In the genomic region with DNA sequence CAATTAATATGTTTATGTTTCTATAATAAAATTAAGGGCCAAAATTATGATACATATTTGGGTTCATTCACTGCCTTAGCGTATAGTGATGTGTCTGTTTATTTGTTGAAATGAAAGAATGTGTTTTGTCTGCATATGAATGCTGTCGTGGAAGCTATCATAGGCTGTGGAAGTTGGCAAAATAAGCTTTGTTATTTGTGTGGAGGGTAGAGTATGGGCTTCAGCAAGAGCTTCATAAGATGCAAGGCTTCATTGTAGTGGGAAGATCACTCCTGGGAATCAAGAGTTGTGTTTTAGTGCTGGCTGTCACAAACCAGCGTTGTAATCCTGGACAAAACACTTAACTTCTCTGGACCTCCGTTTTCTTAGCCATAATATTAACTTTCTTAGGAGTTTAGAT, we compare ENCODE assay signal across 8 cellular contexts. TPM values are rescaled to one million over a fixed set of nuclear protein-coding genes. Genes with fewer than 3 reads are reported as not detected.
DNase-seq lines count a peak whose midpoint lies in the region; ATAC-seq lines count a peak whose summit lies in the region.

No MANE protein-coding gene starts in this region.

- H3K9me3 Mint-ChIP-seq in activated CD4-positive, alpha-beta memory T cell treated with anti-CD3 and anti-CD28 coated beads for 36 hours: no peaks in the 10 kb centered on the region
- H3K9me3 Mint-ChIP-seq in stimulated activated naive CD8-positive, alpha-beta T cell treated with anti-CD3 and anti-CD28 coated beads, Interleukin-15, amount 100 ng/mL, for 72 hours: no peaks in the 10 kb centered on the region

- ATAC-seq in right cardiac atrium: no peak
- ATAC-seq in stimulated activated naive CD8-positive, alpha-beta T cell treated with anti-CD3 and anti-CD28 coated beads, Interleukin-15, amount 100 ng/mL, for 72 hours: no peak
- ATAC-seq in GM21447 (IDR thresholded peaks at IDR 0.05; ENCODE audit: unreplicated experiment): no peak

- H3K27ac Mint-ChIP-seq in activated CD4-positive, alpha-beta memory T cell treated with anti-CD3 and anti-CD28 coated beads for 36 hours: peak overlapping the region; percentile 7
- H3K27ac Mint-ChIP-seq in stimulated activated naive CD8-positive, alpha-beta T cell treated with anti-CD3 and anti-CD28 coated beads, Interleukin-15, amount 100 ng/mL, for 72 hours: peak overlapping the region in 1 of 2 donors; percentile 88

- intact Hi-C loops in activated CD4-positive, alpha-beta memory T cell treated with anti-CD3 and anti-CD28 coated beads for 36 hours (cut with micrococcal nuclease): no loop called here
- intact Hi-C loops in right cardiac atrium (cut with DNase I): loop anchor here in 2 of 4 donors (5.0 to 10.0 kb wide), 2 partner anchors 52 to 75 kb away; a partner anchor contains a TSS

- H3K36me3 Mint-ChIP-seq in activated CD4-positive, alpha-beta memory T cell treated with anti-CD3 and anti-CD28 coated beads for 36 hours: peaks cover 7% of the 10 kb centered on the region

- DNase-seq in NCI-H510A treated with DMSO at 0.1 percent for 48 hours (lab: John Stamatoyannopoulos, UW) (peak; percentile 25), NCI-H510A (lab: John Stamatoyannopoulos, UW) (no peak), right cardiac atrium (no peak), NCI-H748 treated with DMSO at 0.1 percent for 48 hours (lab: John Stamatoyannopoulos, UW) (no peak)
- no peak for DNase-seq in activated CD4-positive, alpha-beta memory T cell treated with anti-CD3 and anti-CD28 coated beads for 36 hours
- DNase-seq in stimulated activated naive CD8-positive, alpha-beta T cell treated with anti-CD3 and anti-CD28 coated beads, Interleukin-15, amount 100 ng/mL, for 72 hours: no peak
- no peak for DNase-seq in activated CD4-positive, CD25-positive, alpha-beta regulatory T cell (lab: John Stamatoyannopoulos, UW)

- CTCF ChIA-PET in activated CD4-positive, alpha-beta memory T cell treated with anti-CD3 and anti-CD28 coated beads for 36 hours (lab: Charles Lee): interaction anchor here (0.8 to 1.6 kb wide), 6 partner anchors 24 to 111 kb away, joined by 3 to 6 read pairs (median 4); no protein-coding TSS in a partner anchor

- H3K27ac ChIP-seq in right cardiac atrium (ENCODE audit: low read length): no peak overlapping the region

- peaks cover 2% of the 10 kb centered on the region for H3K4me1 ChIP-seq in right cardiac atrium (ENCODE audit: control insufficient read depth, insufficient read depth, low read length)

- H3K27me3 ChIP-seq in right cardiac atrium (ENCODE audit: control insufficient read depth, insufficient read depth): no peaks in the 10 kb centered on the region

- H3K4me3 Mint-ChIP-seq in activated CD4-positive, alpha-beta memory T cell treated with anti-CD3 and anti-CD28 coated beads for 36 hours: peak overlapping the region; percentile 94
- H3K4me3 Mint-ChIP-seq in stimulated activated naive CD8-positive, alpha-beta T cell treated with anti-CD3 and anti-CD28 coated beads, Interleukin-15, amount 100 ng/mL, for 72 hours: peak overlapping the region; percentile 92 to 97

- WGBS in right cardiac atrium: 11% methylated on average over 4 of the region's 4 CpGs

- no peaks in the 10 kb centered on the region for H3K27me3 Mint-ChIP-seq in activated CD4-positive, alpha-beta memory T cell treated with anti-CD3 and anti-CD28 coated beads for 36 hours
- H3K27me3 Mint-ChIP-seq in stimulated activated naive CD8-positive, alpha-beta T cell treated with anti-CD3 and anti-CD28 coated beads, Interleukin-15, amount 100 ng/mL, for 72 hours: no peaks in the 10 kb centered on the region

- H3K9me3 ChIP-seq in right cardiac atrium (ENCODE audit: control insufficient read depth, low read length): no peaks in the 10 kb centered on the region

- H3K4me3 ChIP-seq in right cardiac atrium (ENCODE audit: low read length): peak overlapping the region; percentile 93

- POLR2A ChIA-PET in activated CD4-positive, alpha-beta memory T cell treated with anti-CD3 and anti-CD28 coated beads for 36 hours (lab: Charles Lee): interaction anchor here (1.2 kb wide), 2 partner anchors 14 to 153 kb away, joined by 3 to 5 read pairs; no protein-coding TSS in a partner anchor

- peaks cover 52% of the 10 kb centered on the region for H3K4me1 Mint-ChIP-seq in activated CD4-positive, alpha-beta memory T cell treated with anti-CD3 and anti-CD28 coated beads for 36 hours (ENCODE audit: low read depth)
- H3K4me1 Mint-ChIP-seq in stimulated activated naive CD8-positive, alpha-beta T cell treated with anti-CD3 and anti-CD28 coated beads, Interleukin-15, amount 100 ng/mL, for 72 hours: peaks cover 54% of the 10 kb centered on the region

RNA-seq across cellular contexts. Expression of a gene that starts 2.5 kb away (rescaled TPM):
- 10 to 100 TPM; 26.1 to 27.7 TPM for total RNA-seq in activated CD4-positive, alpha-beta memory T cell treated with anti-CD3 and anti-CD28 coated beads for 36 hours
- total RNA-seq in right cardiac atrium: 10 to 100 TPM; 32.8 to 40.5 (median 36.4) TPM
- 12.7 TPM for polyA plus RNA-seq in right cardiac atrium

RNA-seq across cellular contexts. Expression of a gene that starts 51.5 kb away (rescaled TPM):
- total RNA-seq in activated CD4-positive, alpha-beta memory T cell treated with anti-CD3 and anti-CD28 coated beads for 36 hours: 10 to 100 TPM; 56.1 to 57.0 TPM
- total RNA-seq in right cardiac atrium: 10 to 100 TPM; 24.3 to 26.8 (median 25.1) TPM
- polyA plus RNA-seq in right cardiac atrium: 26.8 TPM
